25 cellular contexts compared by ENCODE assay signal in the genomic region with DNA sequence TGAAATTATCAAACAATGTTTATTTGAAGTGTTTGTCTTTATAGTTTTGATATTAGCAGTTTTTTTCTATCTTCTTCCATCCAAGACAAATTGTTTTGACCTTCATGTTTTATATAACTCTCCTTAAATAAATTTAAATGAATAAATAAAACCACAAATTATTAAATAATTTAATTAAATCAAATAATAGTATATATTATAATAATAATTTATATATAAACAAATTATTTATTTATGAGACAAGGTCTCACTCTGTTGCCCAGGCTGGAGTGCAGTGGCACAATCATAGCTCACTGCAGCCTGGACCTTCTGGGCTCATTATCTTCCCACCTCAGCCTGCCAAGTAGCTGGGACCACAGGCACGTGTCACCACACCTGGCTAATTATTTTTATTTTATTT.
"Had no signal": no experiment of that assay in that cellular context is flagged by ENCODE, and none has a peak within 500 bp of the region (broad histone marks: within the 10 kb centered on the region; RNA-seq: fewer than 3 reads in every experiment).

No MANE protein-coding gene starts in this region.

- H3K27me3 ChIP-seq: heart left ventricle, neutrophil, ovary, right atrium auricular region, spleen, tibial artery had no signal

- H3K27ac ChIP-seq: epithelial cell of prostate, lower lobe of right lung, neutrophil, ovary, psoas muscle had no signal

- ATAC-seq: activated T-cell treated with anti-CD3 and anti-CD28 coated beads, Interleukin-2, amount 50 U/mL, for 4 hours; left colon; lower lobe of right lung; T-helper 17 cell had no signal

- FAIRE-seq: bronchial epithelial cell, urothelium cell line had no signal

- H3K4me3 ChIP-seq: heart left ventricle, lower lobe of right lung, ovary, psoas muscle, right atrium auricular region, spleen, tibial artery had no signal

- H3K9me3 ChIP-seq: heart left ventricle, lower lobe of right lung, neutrophil, ovary, psoas muscle, right atrium auricular region, spleen, tibial artery had no signal

- DNase-seq: activated CD4-positive, alpha-beta memory T cell treated with anti-CD3 and anti-CD28 coated beads, Interleukin-2, amount 10 ng/mL, durations not matched to agents 7 days and 5 days; activated CD4-positive, alpha-beta T cell treated with anti-CD3 and anti-CD28 coated beads for 48 hours; activated CD4-positive, CD25-positive, alpha-beta regulatory T cell; activated naive CD4-positive, alpha-beta T cell treated with Interleukin-2 at 50 U/mL for 16 hours; activated T-cell treated with anti-CD3 and anti-CD28 coated beads, Interleukin-2, amount 50 U/mL, for 4 hours; amygdala; cortex of kidney; islet precursor cell; left colon; lower lobe of right lung; psoas muscle; spleen; stimulated activated CD4-positive, alpha-beta T cell treated with anti-CD3 and anti-CD28 coated beads, Interleukin-4, amount 100 ng/mL, for 1 hour; stimulated activated naive CD4-positive, alpha-beta T cell treated with Interleukin-2 at 50 U/mL for 16 hours; SW 1271; T-helper 17 cell; tibial artery had no signal

- H3K27me3 Mint-ChIP-seq: activated CD4-positive, alpha-beta memory T cell treated with anti-CD3 and anti-CD28 coated beads, Interleukin-2, amount 10 ng/mL, durations not matched to agents 7 days and 5 days; T-helper 17 cell had no signal

- H3K27ac Mint-ChIP-seq: T-helper 17 cell had no signal

- H3K36me3 ChIP-seq: ovary had no signal

- H3K9me3 Mint-ChIP-seq: activated CD4-positive, alpha-beta memory T cell treated with anti-CD3 and anti-CD28 coated beads, Interleukin-2, amount 10 ng/mL, durations not matched to agents 7 days and 5 days; activated T-cell treated with anti-CD3 and anti-CD28 coated beads, Interleukin-2, amount 50 U/mL, for 4 hours; nephron had no signal

- H3K4me3 Mint-ChIP-seq: activated CD4-positive, alpha-beta memory T cell treated with anti-CD3 and anti-CD28 coated beads, Interleukin-2, amount 10 ng/mL, durations not matched to agents 7 days and 5 days; activated T-cell treated with anti-CD3 and anti-CD28 coated beads, Interleukin-2, amount 50 U/mL, for 4 hours; T-helper 17 cell had no signal

- H3K4me1 ChIP-seq: lower lobe of right lung, psoas muscle had no signal
